ENCODE assay signal across 1 cellular context in genomic region chr6:3749991-3750323, GRCh38.
TF ChIP-seq lines count a peak whose summit lies in the region.

No MANE protein-coding gene starts in this region.

TF ChIP-seq in HepG2, 621 proteins besides CTCF, POLR2A, EP300 and RAD21 (continued from another document):
- TF ChIP-seq TAF15 (IDR thresholded peaks at IDR 0.05; ENCODE audit: low read depth, low read length, poor library complexity, severe bottlenecking) (no peak), NCOA5 (CRISPR knock-in tag; IDR thresholded peaks at IDR 0.05) (no peak), ZBTB39 (CRISPR knock-in tag; IDR thresholded peaks at IDR 0.05) (no peak), ZNF616 (CRISPR knock-in tag; IDR thresholded peaks at IDR 0.05; ENCODE audit: low read depth) (peak; percentile 44; the same call in 1 of the 2 replicates), ZNF280D (CRISPR knock-in tag; IDR thresholded peaks at IDR 0.05) (no peak), CCDC6 (CRISPR knock-in tag; IDR thresholded peaks at IDR 0.05) (no peak), ZBTB44 (CRISPR knock-in tag; IDR thresholded peaks at IDR 0.05) (no peak), MEIS1 (CRISPR knock-in tag; IDR thresholded peaks at IDR 0.05; ENCODE audit: borderline replicate concordance) (0 out of 2 replicates have a peak, but pooled peaks have one; percentile 19), ZNF792 (CRISPR knock-in tag; IDR thresholded peaks at IDR 0.05) (0 out of 2 replicates have a peak, but pooled peaks have one; percentile 9), ZSCAN29 (CRISPR knock-in tag; conservative IDR thresholded peaks at IDR 0.05) (0 out of 2 replicates have a peak, but pooled peaks have one; percentile 66), ZMAT3 (CRISPR knock-in tag; conservative IDR thresholded peaks at IDR 0.05) (0 out of 2 replicates have a peak, but pooled peaks have one; percentile 10), ZNF891 (CRISPR knock-in tag; IDR thresholded peaks at IDR 0.05) (no peak), MIER3 (CRISPR knock-in tag; IDR thresholded peaks at IDR 0.05; ENCODE audit: borderline replicate concordance) (no peak), KDM5B (CRISPR knock-in tag; IDR thresholded peaks at IDR 0.05; ENCODE audit: borderline replicate concordance) (0 out of 2 replicates have a peak, but pooled peaks have one; percentile 6), BHLHE40 (IDR thresholded peaks at IDR 0.05; ENCODE audit: low read length) (no peak)
